ENCODE assay signal across 14 cellular contexts in the genomic region with DNA sequence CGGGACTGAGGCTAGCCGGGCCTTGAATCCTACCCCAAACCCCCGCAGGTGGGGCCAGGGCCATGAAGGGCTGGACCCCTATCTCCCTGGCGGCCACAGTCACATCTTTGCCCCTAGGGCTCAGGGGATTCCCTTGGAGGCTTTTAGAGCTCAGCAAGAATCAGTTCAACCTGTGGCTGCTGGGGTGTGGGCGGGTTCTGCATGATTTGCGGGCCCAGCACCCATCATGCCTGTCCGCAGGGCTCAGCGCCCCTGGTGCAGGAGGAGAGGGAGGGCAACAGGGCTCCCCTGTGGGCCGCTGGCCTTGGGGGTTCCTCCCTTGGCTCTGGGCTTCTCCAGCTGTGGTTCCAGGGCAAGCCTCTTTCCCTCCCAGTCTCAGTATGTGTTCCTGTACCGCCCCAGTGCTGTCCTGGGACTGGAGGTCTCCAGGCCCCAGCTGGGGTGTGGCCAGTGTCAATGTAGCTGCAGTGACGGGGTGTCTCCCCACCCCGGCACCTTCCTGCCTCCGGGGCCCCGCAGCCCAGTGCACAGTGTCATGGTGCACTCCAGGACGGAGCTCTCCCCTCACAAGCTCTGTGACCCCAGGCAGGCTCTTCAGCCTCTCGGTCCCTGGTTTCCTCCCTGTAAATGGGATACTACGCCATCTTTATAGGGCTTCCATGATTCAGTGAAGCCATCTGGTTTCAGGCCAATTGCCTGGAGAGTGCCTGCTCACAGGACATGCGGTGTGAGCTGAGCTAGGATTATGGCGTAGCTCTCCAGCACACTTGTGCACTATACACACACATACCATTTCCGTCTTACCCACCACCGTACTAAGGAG. TPM values are rescaled to one million over a fixed set of nuclear protein-coding genes. Genes with fewer than 3 reads are reported as not detected.
DNase-seq lines count a peak whose midpoint lies in the region; ATAC-seq, FAIRE-seq and TF ChIP-seq lines count a peak whose summit lies in the region.
"Had no signal": no experiment of that assay in that cellular context is flagged by ENCODE, and none has a peak within 500 bp of the region (broad histone marks: within the 10 kb centered on the region; RNA-seq: fewer than 3 reads in every experiment).

No MANE protein-coding gene starts in this region.

- no peaks in the 10 kb centered on the region for H3K36me3 ChIP-seq in H1 (ENCODE audit: control insufficient read depth in 2 of 4, insufficient read depth in 4 of 4, low read length in 3 of 4)
- H3K36me3 ChIP-seq in lower lobe of right lung: no peaks in the 10 kb centered on the region
- no peaks in the 10 kb centered on the region for H3K36me3 ChIP-seq in upper lobe of right lung
- H3K36me3 ChIP-seq: SJSA1 had no signal

- no peaks in the 10 kb centered on the region for H3K36me3 Mint-ChIP-seq in activated naive CD8-positive, alpha-beta T cell treated with anti-CD3 and anti-CD28 coated beads, Interleukin-2, amount 10 ng/mL, durations not matched to agents 7 days and 5 days
- H3K36me3 Mint-ChIP-seq in activated naive CD8-positive, alpha-beta T cell treated with anti-CD3 and anti-CD28 coated beads, Interleukin-2, amount 50 U/mL, for 24 hours (ENCODE audit: low read depth): no peaks in the 10 kb centered on the region
- H3K36me3 Mint-ChIP-seq: naive B cell had no signal

- 0 out of 4 replicates have a peak overlapping the region, but pooled peaks of 1 of the 2 experiments have one; percentile 45 for H3K4me2 ChIP-seq in H1 (ENCODE audit: insufficient read depth in 1 of 2, low read depth in 2 of 2, low read length in 2 of 2)

- H3K79me1 ChIP-seq in H1 (ENCODE audit: low read depth, low read length): no peaks in the 10 kb centered on the region

- H3K4me1 Mint-ChIP-seq in activated naive CD8-positive, alpha-beta T cell treated with anti-CD3 and anti-CD28 coated beads, Interleukin-2, amount 10 ng/mL, durations not matched to agents 7 days and 5 days: no peaks in the 10 kb centered on the region
- no peaks in the 10 kb centered on the region for H3K4me1 Mint-ChIP-seq in activated naive CD8-positive, alpha-beta T cell treated with anti-CD3 and anti-CD28 coated beads, Interleukin-2, amount 50 U/mL, for 24 hours

- TF ChIP-seq RAD21 in H1 (IDR thresholded peaks at IDR 0.05 in 1 of 2, conservative IDR thresholded peaks at IDR 0.05 in 1 of 2; ENCODE audit: low read depth in 2 of 2, low read length in 2 of 2): no peak

- no peak overlapping the region for H3K56ac ChIP-seq in H1 (replicated peaks; ENCODE audit: insufficient read length, low read depth, low read length)

- TF ChIP-seq CTCF in H1 (IDR thresholded peaks at IDR 0.05; ENCODE audit: control extremely low read depth in 1 of 3, insufficient read depth in 1 of 3, low read depth in 1 of 3, low read length in 3 of 3): no peak
- no peak for TF ChIP-seq CTCF in lower lobe of right lung (IDR thresholded peaks at IDR 0.05)
- no peak for TF ChIP-seq CTCF in upper lobe of right lung (IDR thresholded peaks at IDR 0.05)

- H3K18ac ChIP-seq in H1 (ENCODE audit: extremely low read depth, low read length): no peak overlapping the region

- H3K4me1 ChIP-seq in H1 (replicated peaks in 1 of 4; ENCODE audit: control insufficient read depth in 3 of 4, insufficient read depth in 4 of 4, low read length in 3 of 4) (peaks cover 0 to 6% (median 0%) of the 10 kb centered on the region in 4 experiments; a peak in 2 of 7 replicates), lower lobe of right lung (peaks cover 36% of the 10 kb centered on the region), upper lobe of right lung (peaks cover 21% of the 10 kb centered on the region)

- no peak overlapping the region for H3K27ac ChIP-seq in H1 (ENCODE audit: low read depth, low read length)
- peak overlapping the region; percentile 86 for H3K27ac ChIP-seq in lower lobe of right lung
- H3K27ac ChIP-seq in upper lobe of right lung: peak overlapping the region; percentile 88
- H3K27ac ChIP-seq: SJSA1 had no signal

- H2AK5ac ChIP-seq in H1 (ENCODE audit: low read depth, low read length): no peak overlapping the region

- H3K14ac ChIP-seq in H1 (ENCODE audit: insufficient read length): no peak overlapping the region

- H3K27me3 ChIP-seq in H1 (replicated peaks in 1 of 4; ENCODE audit: control insufficient read depth in 3 of 4, extremely low read depth in 1 of 4, insufficient read depth in 3 of 4, low read length in 3 of 4) (peaks cover 0 to 9% (median 2%) of the 10 kb centered on the region in 4 experiments; a peak in 1 of 7 replicates), lower lobe of right lung (ENCODE audit: low read depth) (no peaks in the 10 kb centered on the region), upper lobe of right lung (no peaks in the 10 kb centered on the region)
- H3K27me3 ChIP-seq: SJSA1 had no signal

- no peak overlapping the region for H3K4me3 Mint-ChIP-seq in activated naive CD8-positive, alpha-beta T cell treated with anti-CD3 and anti-CD28 coated beads, Interleukin-2, amount 10 ng/mL, durations not matched to agents 7 days and 5 days
- H3K4me3 Mint-ChIP-seq in activated naive CD8-positive, alpha-beta T cell treated with anti-CD3 and anti-CD28 coated beads, Interleukin-2, amount 50 U/mL, for 24 hours: no peak overlapping the region

- no peak overlapping the region for H2AFZ ChIP-seq in H1 (ENCODE audit: low read length)

- H3K9ac ChIP-seq in H1 (replicated peaks in 1 of 4; ENCODE audit: extremely low read depth in 1 of 4, low read depth in 3 of 4, low read length in 3 of 4): no peak overlapping the region

- H3K23me2 ChIP-seq in H1 (ENCODE audit: low read depth, low read length): peaks cover 6% of the 10 kb centered on the region; the same call in 1 of the 2 replicates

- H2BK120ac ChIP-seq in H1 (replicated peaks; ENCODE audit: low read depth, low read length): no peak overlapping the region

- H3K23ac ChIP-seq in H1 (ENCODE audit: insufficient read length): no peak overlapping the region

- peak; percentile 26 for DNase-seq in activated naive CD8-positive, alpha-beta T cell treated with anti-CD3 and anti-CD28 coated beads, Interleukin-2, amount 10 ng/mL, durations not matched to agents 7 days and 5 days
- no peak for DNase-seq in activated naive CD8-positive, alpha-beta T cell treated with anti-CD3 and anti-CD28 coated beads, Interleukin-2, amount 50 U/mL, for 24 hours
- DNase-seq in H1 (ENCODE audit: low read depth in 1 of 2, low spot score in 2 of 2) (no peak), lower lobe of right lung (no peak), upper lobe of right lung (peak; percentile 67), globus pallidus (ENCODE audit: low spot score) (no peak)
- DNase-seq in activated CD4-positive, CD25-positive, alpha-beta regulatory T cell treated with anti-CD3 and anti-CD28 coated beads, Interleukin-2, amount 50 U/mL, for 72 hours: no peak
- DNase-seq: activated naive CD4-positive, alpha-beta T cell; dermis blood vessel endothelial cell; naive B cell; NCI-H226 had no signal

- ATAC-seq in activated naive CD8-positive, alpha-beta T cell treated with anti-CD3 and anti-CD28 coated beads, Interleukin-2, amount 10 ng/mL, durations not matched to agents 7 days and 5 days (ENCODE audit: low read depth): no peak
- no peak for ATAC-seq in activated naive CD8-positive, alpha-beta T cell treated with anti-CD3 and anti-CD28 coated beads, Interleukin-2, amount 50 U/mL, for 24 hours
- peak in 1 of 2 donors; percentile 29 for ATAC-seq in lower lobe of right lung
- no peak for ATAC-seq in upper lobe of right lung
- ATAC-seq in HG03139 (IDR thresholded peaks at IDR 0.05; ENCODE audit: unreplicated experiment): no peak

- no peak overlapping the region for H4K91ac ChIP-seq in H1 (replicated peaks; ENCODE audit: insufficient read length, low read length)

- CTCF ChIA-PET in H1 (lab: Charles Lee; ENCODE audit: partially characterized antibody): interaction anchor here (0.7 to 7.0 kb wide), 23 partner anchors 9 to 429 kb away, joined by 3 to 74 read pairs (median 4); partner anchors contain the start of gene CDC42BPB

- H3K4me3 ChIP-seq in H1 (ENCODE audit: extremely low read depth in 1 of 4, insufficient read depth in 2 of 4, low read depth in 3 of 4, low read length in 4 of 4) (no peak overlapping the region), lower lobe of right lung (no peak overlapping the region), upper lobe of right lung (no peak overlapping the region)
- H3K4me3 ChIP-seq: SJSA1 had no signal

- no peak overlapping the region for H2BK15ac ChIP-seq in H1 (ENCODE audit: low read length)

- H2BK5ac ChIP-seq in H1 (ENCODE audit: low read depth, low read length): no peak overlapping the region

- no peak overlapping the region for H3K4ac ChIP-seq in H1 (replicated peaks; ENCODE audit: insufficient read length, low read depth, low read length)

- peak overlapping the region; percentile 88; the same call in 1 of the 2 replicates for H2BK12ac ChIP-seq in H1 (ENCODE audit: low read depth, low read length)

- no peaks in the 10 kb centered on the region for H3K9me3 Mint-ChIP-seq in activated naive CD8-positive, alpha-beta T cell treated with anti-CD3 and anti-CD28 coated beads, Interleukin-2, amount 10 ng/mL, durations not matched to agents 7 days and 5 days
- no peaks in the 10 kb centered on the region for H3K9me3 Mint-ChIP-seq in activated naive CD8-positive, alpha-beta T cell treated with anti-CD3 and anti-CD28 coated beads, Interleukin-2, amount 50 U/mL, for 24 hours
- H3K9me3 Mint-ChIP-seq: naive B cell had no signal

- no peak for TF ChIP-seq EP300 in H1 (IDR thresholded peaks at IDR 0.05; ENCODE audit: borderline replicate concordance in 1 of 2, low read depth in 2 of 2, low read length in 2 of 2)

- 77% methylated on average over 20 of the region's 21 CpGs; no CpG with 5 or more reads in 1 of the 2 experiments for WGBS in H1 (ENCODE audit: extremely low coverage in 1 of 2, insufficient coverage in 1 of 2, insufficient read length in 1 of 2, insufficient replicate concordance in 2 of 2, low coverage in 1 of 2, low lambda C conversion rate in 2 of 2, missing lambda C conversion rate in 1 of 2), 2 experiments

- POLR2A ChIA-PET in activated naive CD8-positive, alpha-beta T cell treated with anti-CD3 and anti-CD28 coated beads, Interleukin-2, amount 10 ng/mL, durations not matched to agents 7 days and 5 days (lab: Charles Lee): no interaction called here
- POLR2A ChIA-PET in H1 (lab: Charles Lee; ENCODE audit: partially characterized antibody): interaction anchor here (1.0 to 1.2 kb wide), 2 partner anchors 17 to 262 kb away, joined by 3 to 4 read pairs; partner anchors contain the start of gene CDC42BPB

- no peak overlapping the region for H3K27ac Mint-ChIP-seq in activated naive CD8-positive, alpha-beta T cell treated with anti-CD3 and anti-CD28 coated beads, Interleukin-2, amount 10 ng/mL, durations not matched to agents 7 days and 5 days
- no peak overlapping the region for H3K27ac Mint-ChIP-seq in activated naive CD8-positive, alpha-beta T cell treated with anti-CD3 and anti-CD28 coated beads, Interleukin-2, amount 50 U/mL, for 24 hours
- H3K27ac Mint-ChIP-seq: naive B cell had no signal

- no peak overlapping the region for H4K5ac ChIP-seq in H1 (ENCODE audit: insufficient read length, low read depth, low read length)

- H3K79me2 ChIP-seq in H1 (ENCODE audit: control insufficient read depth in 1 of 2, insufficient read depth in 2 of 2, low read length in 2 of 2): no peaks in the 10 kb centered on the region

- no peak for TF ChIP-seq POLR2A in H1 (IDR thresholded peaks at IDR 0.05; ENCODE audit: control extremely low read depth in 1 of 2, low read depth in 2 of 2, low read length in 2 of 2)

- H4K20me1 ChIP-seq in H1 (replicated peaks in 1 of 2; ENCODE audit: control insufficient read depth in 1 of 2, insufficient read depth in 2 of 2, low read length in 2 of 2): no peaks in the 10 kb centered on the region

- H3K9me3 ChIP-seq in H1 (ENCODE audit: insufficient read depth in 2 of 2, low read depth in 1 of 2, low read length in 1 of 2): no peaks in the 10 kb centered on the region
- no peaks in the 10 kb centered on the region for H3K9me3 ChIP-seq in lower lobe of right lung
- no peaks in the 10 kb centered on the region for H3K9me3 ChIP-seq in upper lobe of right lung
- H3K9me3 ChIP-seq: SJSA1 had no signal

- no peak overlapping the region for H2BK20ac ChIP-seq in H1 (ENCODE audit: low read length)

- H4K8ac ChIP-seq in H1 (ENCODE audit: extremely low read depth, insufficient read depth, low read length): no peak overlapping the region; the same call in 1 of the 2 replicates

- intact Hi-C loops in lower lobe of right lung (cut with DNase I): no loop called here
- intact Hi-C loops in upper lobe of right lung (cut with DNase I): no loop called here

- no peak for FAIRE-seq in H1 (lab: Jason Lieb, UNC)

- H3K27me3 Mint-ChIP-seq in activated naive CD8-positive, alpha-beta T cell treated with anti-CD3 and anti-CD28 coated beads, Interleukin-2, amount 10 ng/mL, durations not matched to agents 7 days and 5 days: peaks cover 4% of the 10 kb centered on the region
- peaks cover 7% of the 10 kb centered on the region for H3K27me3 Mint-ChIP-seq in activated naive CD8-positive, alpha-beta T cell treated with anti-CD3 and anti-CD28 coated beads, Interleukin-2, amount 50 U/mL, for 24 hours

RNA-seq across cellular contexts. Expression of gene LBHD2, which starts 9.9 kb away (rescaled TPM):
- not detected for total RNA-seq in activated naive CD8-positive, alpha-beta T cell treated with anti-CD3 and anti-CD28 coated beads, Interleukin-2, amount 10 ng/mL, durations not matched to agents 7 days and 5 days
- not detected in 2 replicates for total RNA-seq in H1 (2021; fragmentation: NEBNext Ultra II Directional; extraction: Animal tissue kit (Norgen Biotek cat#: 25700))
- polyA plus RNA-seq in H1 (2011; rRNA removed): 0.16 TPM in 1 of 2 replicates, not detected in the other
- not detected for polyA plus RNA-seq in H1 (2011; cell fraction: cytosol; rRNA removed)
- polyA plus RNA-seq in H1 (2011; cell fraction: nucleus; rRNA removed): not detected
- polyA plus RNA-seq in H1 (2012, experiment 1 of 2): not detected in 4 replicates
- not detected for polyA plus RNA-seq in H1 (2012, experiment 2 of 2)
- polyA plus RNA-seq in H1 (2013, experiment 1 of 2): not detected
- not detected for polyA plus RNA-seq in H1 (2013, experiment 2 of 2)
- polyA minus RNA-seq in H1 (2011; rRNA and poly(A)+ RNA removed): not detected in 2 replicates
- not detected for polyA minus RNA-seq in H1 (2011; cell fraction: cytosol; rRNA and poly(A)+ RNA removed)
- polyA minus RNA-seq in H1 (2011; cell fraction: nucleus; rRNA and poly(A)+ RNA removed): not detected
- not detected for total RNA-seq in lower lobe of right lung
- not detected for total RNA-seq in upper lobe of right lung
- total RNA-seq: dermis blood vessel endothelial cell, LHCN-M2 had no signal

RNA-seq across cellular contexts. Expression of gene CDC42BPB, which starts 16.7 kb away (rescaled TPM):
- 1 to 10 TPM; 1.1 TPM for total RNA-seq in activated naive CD8-positive, alpha-beta T cell treated with anti-CD3 and anti-CD28 coated beads, Interleukin-2, amount 10 ng/mL, durations not matched to agents 7 days and 5 days
- total RNA-seq in H1 (2021; fragmentation: NEBNext Ultra II Directional; extraction: Animal tissue kit (Norgen Biotek cat#: 25700)): 87.9 and 88.2 TPM in 2 replicates
- polyA plus RNA-seq in H1 (2011; rRNA removed): 51.2 and 73.5 TPM in 2 replicates
- polyA plus RNA-seq in H1 (2011; cell fraction: cytosol; rRNA removed): 53.3 TPM
- 165 TPM for polyA plus RNA-seq in H1 (2011; cell fraction: nucleus; rRNA removed)
- polyA plus RNA-seq in H1 (2012, experiment 1 of 2): 57.2 to 83.7 TPM (median 72.2 TPM) in 4 replicates
- 20.5 TPM for polyA plus RNA-seq in H1 (2012, experiment 2 of 2)
- 52.1 TPM for polyA plus RNA-seq in H1 (2013, experiment 1 of 2)
- 50.3 TPM for polyA plus RNA-seq in H1 (2013, experiment 2 of 2)
- polyA minus RNA-seq in H1 (2011; rRNA and poly(A)+ RNA removed): 134 and 152 TPM in 2 replicates
- polyA minus RNA-seq in H1 (2011; cell fraction: cytosol; rRNA and poly(A)+ RNA removed): 62.3 TPM
- polyA minus RNA-seq in H1 (2011; cell fraction: nucleus; rRNA and poly(A)+ RNA removed): 82.9 TPM
- 114 TPM for total RNA-seq in lower lobe of right lung
- 102 TPM for total RNA-seq in upper lobe of right lung

RNA-seq across cellular contexts. Expression of gene EXOC3L4, which starts 20.4 kb away (rescaled TPM):
- not detected for total RNA-seq in activated naive CD8-positive, alpha-beta T cell treated with anti-CD3 and anti-CD28 coated beads, Interleukin-2, amount 10 ng/mL, durations not matched to agents 7 days and 5 days
- total RNA-seq in H1 (2021; fragmentation: NEBNext Ultra II Directional; extraction: Animal tissue kit (Norgen Biotek cat#: 25700)): 0.45 TPM in 1 of 2 replicates, not detected in the other
- 0.24 and 0.57 TPM in 2 replicates for polyA plus RNA-seq in H1 (2011; rRNA removed)
- 0.72 TPM for polyA plus RNA-seq in H1 (2011; cell fraction: cytosol; rRNA removed)
- 1.8 TPM for polyA plus RNA-seq in H1 (2011; cell fraction: nucleus; rRNA removed)
- polyA plus RNA-seq in H1 (2012, experiment 1 of 2): 0.53 to 0.60 TPM in 2 of 4 replicates, not detected in the others
- 0.47 TPM for polyA plus RNA-seq in H1 (2012, experiment 2 of 2)
- polyA plus RNA-seq in H1 (2013, experiment 1 of 2): 0.20 TPM
- 0.13 TPM for polyA plus RNA-seq in H1 (2013, experiment 2 of 2)
- polyA minus RNA-seq in H1 (2011; rRNA and poly(A)+ RNA removed): 0.13 TPM in 1 of 2 replicates, not detected in the other
- not detected for polyA minus RNA-seq in H1 (2011; cell fraction: cytosol; rRNA and poly(A)+ RNA removed)
- 0.60 TPM for polyA minus RNA-seq in H1 (2011; cell fraction: nucleus; rRNA and poly(A)+ RNA removed)
- total RNA-seq in lower lobe of right lung (3.6 TPM), upper lobe of right lung (4.2 TPM)
- total RNA-seq: dermis blood vessel endothelial cell had no signal

RNA-seq across cellular contexts. Expression of gene TNFAIP2, which starts 49.2 kb away (rescaled TPM):
- total RNA-seq in activated naive CD8-positive, alpha-beta T cell treated with anti-CD3 and anti-CD28 coated beads, Interleukin-2, amount 10 ng/mL, durations not matched to agents 7 days and 5 days: 1 to 10 TPM; 3.0 TPM
- 28.3 and 33.3 TPM in 2 replicates for total RNA-seq in H1 (2021; fragmentation: NEBNext Ultra II Directional; extraction: Animal tissue kit (Norgen Biotek cat#: 25700))
- 34.5 and 37.6 TPM in 2 replicates for polyA plus RNA-seq in H1 (2011; rRNA removed)
- polyA plus RNA-seq in H1 (2011; cell fraction: cytosol; rRNA removed): 24.9 TPM
- 145 TPM for polyA plus RNA-seq in H1 (2011; cell fraction: nucleus; rRNA removed)
- 23.2 to 37.9 TPM (median 33.7 TPM) in 4 replicates for polyA plus RNA-seq in H1 (2012, experiment 1 of 2)
- 38.1 TPM for polyA plus RNA-seq in H1 (2012, experiment 2 of 2)
- 22.4 TPM for polyA plus RNA-seq in H1 (2013, experiment 1 of 2)
- 21.9 TPM for polyA plus RNA-seq in H1 (2013, experiment 2 of 2)
- 14.2 and 16.0 TPM in 2 replicates for polyA minus RNA-seq in H1 (2011; rRNA and poly(A)+ RNA removed)
- polyA minus RNA-seq in H1 (2011; cell fraction: cytosol; rRNA and poly(A)+ RNA removed): 19.6 TPM
- polyA minus RNA-seq in H1 (2011; cell fraction: nucleus; rRNA and poly(A)+ RNA removed): 16.3 TPM
- total RNA-seq in lower lobe of right lung: 254 TPM
- total RNA-seq in upper lobe of right lung: 158 TPM

Comparison
In these comparisons a context has a peak if more than half of its experiments do, and no peak if none do; other contexts are left out.
1. DNase-seq: peak in activated naive CD8-positive, alpha-beta T cell treated with anti-CD3 and anti-CD28 coated beads, Interleukin-2, amount 10 ng/mL, durations not matched to agents 7 days and 5 days (single experiment) and upper lobe of right lung (single experiment); none in activated naive CD8-positive, alpha-beta T cell treated with anti-CD3 and anti-CD28 coated beads, Interleukin-2, amount 50 U/mL, for 24 hours (single experiment), H1 (0 of 2), lower lobe of right lung (single experiment), globus pallidus (single experiment) and activated CD4-positive, CD25-positive, alpha-beta regulatory T cell treated with anti-CD3 and anti-CD28 coated beads, Interleukin-2, amount 50 U/mL, for 72 hours (single experiment).
2. RNA of gene CDC42BPB, which starts 16.7 kb away (total RNA-seq): 114 TPM in lower lobe of right lung (single experiment), 102 TPM in upper lobe of right lung (single experiment) and 87.9 to 88.2 TPM in H1; 1.1 TPM in activated naive CD8-positive, alpha-beta T cell treated with anti-CD3 and anti-CD28 coated beads, Interleukin-2, amount 10 ng/mL, durations not matched to agents 7 days and 5 days; every median in the first group is over 10 times any median in the second.